Comparison of ENCODE assay signal across 35 cellular contexts in the genomic region with DNA sequence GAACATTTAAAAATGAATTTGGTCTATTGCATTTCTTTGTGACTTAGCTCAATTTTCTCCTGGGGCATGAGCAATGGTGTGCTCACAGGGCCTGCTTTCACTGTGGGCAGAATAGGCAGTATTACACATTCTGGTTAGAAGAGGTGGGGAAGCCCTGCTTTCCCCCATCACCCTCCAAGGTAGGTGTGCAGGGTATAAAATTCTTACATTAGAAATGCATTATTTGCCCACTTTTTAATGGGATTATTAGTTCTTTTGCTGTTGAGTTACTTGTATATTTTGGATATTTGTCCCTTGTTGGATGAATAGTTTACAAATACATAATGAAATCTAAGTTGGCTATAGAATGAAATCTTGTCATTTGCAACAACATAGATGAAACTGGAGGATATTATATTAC. TPM values are rescaled to one million over a fixed set of nuclear protein-coding genes. Genes with fewer than 3 reads are reported as not detected.
"Had no signal": no experiment of that assay in that cellular context is flagged by ENCODE, and none has a peak within 500 bp of the region (broad histone marks: within the 10 kb centered on the region; RNA-seq: fewer than 3 reads in every experiment).

No MANE protein-coding gene starts in this region.

- FAIRE-seq: astrocyte, bronchial epithelial cell had no signal

- H3K4me1 ChIP-seq: ascending aorta, breast epithelium had no signal

- ATAC-seq: activated naive CD4-positive, alpha-beta T cell treated with anti-CD3 and anti-CD28 coated beads, Interleukin-2, amount 50 U/mL, for 72 hours; activated naive CD8-positive, alpha-beta T cell treated with anti-CD3 and anti-CD28 coated beads, Interleukin-2, amount 50 U/mL, for 24 hours; activated T-cell treated with anti-CD3 and anti-CD28 coated beads, Interleukin-2, amount 50 U/mL, for 4 hours; activated T-cell treated with anti-CD3 and anti-CD28 coated beads, Interleukin-2, amount 50 U/mL, for 72 hours; activated T-helper 17 cell treated with anti-CD3 and anti-CD28 coated beads, Interleukin-2, amount 50 U/mL, for 72 hours had no signal

- H3K27me3 ChIP-seq: adrenal gland, ascending aorta, brain microvascular endothelial cell, breast epithelium, cardiac muscle cell had no signal

- H3K36me3 ChIP-seq: adrenal gland, ascending aorta, brain microvascular endothelial cell, breast epithelium, cardiac muscle cell had no signal

- H3K9me3 ChIP-seq: adrenal gland had no signal

- H3K27ac ChIP-seq: adrenal gland, ascending aorta, brain microvascular endothelial cell, breast epithelium, cardiac muscle cell had no signal

- DNase-seq: activated effector memory CD4-positive, alpha-beta T cell treated with anti-CD3 and anti-CD28 coated beads, Interleukin-2, amount 50 U/mL, for 16 hours; activated effector memory CD4-positive, alpha-beta T cell treated with Interleukin-2 at 50 U/mL for 16 hours; activated gamma-delta T cell; activated gamma-delta T cell treated with Interleukin-2 at 50 U/mL for 16 hours; activated naive CD4-positive, alpha-beta T cell; activated naive CD4-positive, alpha-beta T cell treated with anti-CD3 and anti-CD28 coated beads for 36 hours; activated naive CD4-positive, alpha-beta T cell treated with anti-CD3 and anti-CD28 coated beads, Interleukin-2, amount 10 ng/mL, durations not matched to agents 7 days and 5 days; activated naive CD4-positive, alpha-beta T cell treated with anti-CD3 and anti-CD28 coated beads, Interleukin-2, amount 50 U/mL, for 16 hours; activated naive CD4-positive, alpha-beta T cell treated with Interleukin-2 at 50 U/mL for 16 hours; activated naive CD8-positive, alpha-beta T cell treated with anti-CD3 and anti-CD28 coated beads for 36 hours; activated naive CD8-positive, alpha-beta T cell treated with anti-CD3 and anti-CD28 coated beads, Interleukin-2, amount 10 ng/mL, durations not matched to agents 7 days and 5 days; activated naive CD8-positive, alpha-beta T cell treated with anti-CD3 and anti-CD28 coated beads, Interleukin-2, amount 50 U/mL, for 24 hours; activated T-cell treated with anti-CD3 and anti-CD28 coated beads, Interleukin-2, amount 50 U/mL, for 1 hour; activated T-cell treated with anti-CD3 and anti-CD28 coated beads, Interleukin-2, amount 50 U/mL, for 24 hours; activated T-cell treated with anti-CD3 and anti-CD28 coated beads, Interleukin-2, amount 50 U/mL, for 4 hours; activated T-cell treated with anti-CD3 and anti-CD28 coated beads, Interleukin-2, amount 50 U/mL, for 48 hours; activated T-cell treated with anti-CD3 and anti-CD28 coated beads, Interleukin-2, amount 50 U/mL, for 72 hours; adrenal gland; amniotic stem cell; amygdala; anterior cingulate cortex; aorta; brain microvascular endothelial cell; caudate nucleus; central memory CD4-positive, alpha-beta T cell; cerebellar nuclear complex had no signal

- H3K4me3 ChIP-seq: adrenal gland, ascending aorta, breast epithelium, cardiac muscle cell had no signal

RNA-seq across cellular contexts. Expression of a gene that starts 8.3 kb away (rescaled TPM):
- total RNA-seq: activated naive CD4-positive, alpha-beta T cell treated with anti-CD3 and anti-CD28 coated beads for 36 hours had no signal

RNA-seq across cellular contexts. Expression of a gene that starts 46.7 kb away (rescaled TPM):
- total RNA-seq: activated naive CD4-positive, alpha-beta T cell treated with anti-CD3 and anti-CD28 coated beads for 36 hours; activated naive CD4-positive, alpha-beta T cell treated with anti-CD3 and anti-CD28 coated beads, Interleukin-2, amount 50 U/mL, for 72 hours; activated naive CD8-positive, alpha-beta T cell treated with anti-CD3 and anti-CD28 coated beads for 36 hours; activated T-cell treated with anti-CD3 and anti-CD28 coated beads, Interleukin-2, amount 50 U/mL, for 4 hours; activated T-cell treated with anti-CD3 and anti-CD28 coated beads, Interleukin-2, amount 50 U/mL, for 72 hours; activated T-helper 1 cell treated with anti-CD3 and anti-CD28 coated beads, Interleukin-12 subunit alpha, Interleukin-12 subunit beta, Interleukin-2, Interleukin-4 antibody, amounts not matched to agents 30 ng/mL and 10 ng/mL and 1 ng/mL, durations not matched to agents 14 hours and 24 hours and 36 hours; activated T-helper 17 cell treated with anti-CD3 and anti-CD28 coated beads, Interleukin-2, amount 50 U/mL, for 72 hours; activated T-helper 2 cell treated with anti-CD3 and anti-CD28 coated beads, Interferon-gamma antibody, Interleukin-2, Interleukin-4, amounts not matched to agents 10 μg/mL and 5 μg/mL and 100 μg/mL, durations not matched to agents 14 hours and 24 hours and 36 hours; ascending aorta had no signal
